Comparison of ENCODE assay signal across 9 cellular contexts in the genomic region with DNA sequence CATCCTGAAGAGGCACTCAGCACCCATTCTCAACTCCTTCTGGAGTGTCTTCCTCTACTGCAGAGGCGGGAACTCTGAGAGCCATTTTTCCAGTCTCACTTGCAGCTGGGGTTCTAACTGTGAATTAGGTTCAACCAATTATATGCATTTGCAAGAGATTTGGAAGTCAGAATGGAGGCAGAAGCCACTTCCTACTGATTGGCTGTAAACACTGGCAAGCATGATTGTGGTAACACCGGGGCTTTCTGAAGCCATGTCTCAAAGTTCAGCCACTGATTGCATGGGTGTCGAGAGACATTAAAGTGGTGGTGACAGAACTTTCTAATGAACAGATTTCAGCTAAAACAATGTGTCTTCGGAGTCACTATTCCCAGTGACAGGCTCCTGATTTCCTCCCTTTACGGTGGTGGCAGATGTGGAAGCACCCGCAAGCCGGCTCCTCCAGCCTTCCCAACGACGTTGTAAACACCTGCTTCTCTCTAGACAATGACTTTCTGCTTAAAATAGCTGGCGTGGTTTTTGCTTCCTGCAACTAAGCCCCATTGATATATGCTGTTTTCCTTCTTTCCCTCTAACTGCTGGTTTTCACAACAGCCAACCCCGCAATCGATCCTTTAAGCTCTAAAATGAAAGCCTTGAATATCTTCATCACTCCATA.
DNase-seq lines count a peak whose midpoint lies in the region; TF ChIP-seq lines count a peak whose summit lies in the region.
"Had no signal": no experiment of that assay in that cellular context is flagged by ENCODE, and none has a peak within 500 bp of the region (broad histone marks: within the 10 kb centered on the region; RNA-seq: fewer than 3 reads in every experiment).

No MANE protein-coding gene starts in this region.

- H3K4me2 ChIP-seq in MM.1S (ENCODE audit: low read depth, low read length): peak overlapping the region; percentile 95

- peaks cover 25% of the 10 kb centered on the region for H3K79me2 ChIP-seq in MM.1S (ENCODE audit: low read length)

- peak overlapping the region in 3 of 5 experiments; percentile 51 to 68 (median 52) for H3K27ac Mint-ChIP-seq in brain

- peak overlapping the region in 3 of 5 experiments; percentile 0 to 22 (median 4) for H3K4me3 Mint-ChIP-seq in brain

- H2AFZ ChIP-seq in MM.1S (ENCODE audit: low read length): no peak overlapping the region

- H3K27ac ChIP-seq in MM.1S (ENCODE audit: low read length) (peak overlapping the region; percentile 99), skin epidermis (peak overlapping the region in 13 of 21 experiments; percentile 13 to 82 (median 57))
- H3K27ac ChIP-seq: 22Rv1 had no signal

- H3F3A ChIP-seq in MM.1S (ENCODE audit: insufficient read depth, low read length): peaks cover 53% of the 10 kb centered on the region

- H3K27me3 Mint-ChIP-seq in brain: no peaks in the 10 kb centered on the region

- H3K9me2 ChIP-seq in MM.1S (replicated peaks; ENCODE audit: insufficient read depth, low read length): no peaks in the 10 kb centered on the region

- H3K9me3 Mint-ChIP-seq in brain: peaks cover 0 to 9% (median 0%) of the 10 kb centered on the region in 5 experiments

- peaks cover 11% of the 10 kb centered on the region for H3K36me3 Mint-ChIP-seq in brain

- peak; percentile 6 for DNase-seq in DMS 273 (lab: John Stamatoyannopoulos, UW; ENCODE audit: unreplicated experiment)
- DNase-seq in DMS 273 treated with DMSO at 0.1 percent for 48 hours (lab: John Stamatoyannopoulos, UW): no peak
- peak; percentile 74 for DNase-seq in MM.1S
- no peak for DNase-seq in HCEC 1CT
- DNase-seq in activated T-cell treated with anti-CD3 and anti-CD28 coated beads, Interleukin-2, amount 50 U/mL, for 1 hour: no peak
- no peak for DNase-seq in cortex of kidney (lab: John Stamatoyannopoulos, UW)

- peaks cover 57% of the 10 kb centered on the region for H3K4me1 Mint-ChIP-seq in brain

- no peaks in the 10 kb centered on the region for H3K9me3 ChIP-seq in MM.1S (replicated peaks; ENCODE audit: insufficient read depth, low read length)

- H3K4me1 ChIP-seq in MM.1S (ENCODE audit: low read length): peaks cover 80% of the 10 kb centered on the region

- TF ChIP-seq CTCF in MM.1S (IDR thresholded peaks at IDR 0.05; ENCODE audit: low read length) (no peak), brain (conservative IDR thresholded peaks at IDR 0.05) (no peak)

- H3K27me3 ChIP-seq in MM.1S (replicated peaks; ENCODE audit: insufficient read depth, low read length): no peaks in the 10 kb centered on the region

- H4K20me1 ChIP-seq in MM.1S (ENCODE audit: insufficient read depth, low read length): no peaks in the 10 kb centered on the region

- H3K4me3 ChIP-seq in MM.1S (ENCODE audit: low read length) (peak overlapping the region; percentile 50), skin epidermis (no peak overlapping the region)

- H3K36me3 ChIP-seq in MM.1S (replicated peaks; ENCODE audit: insufficient read depth, low read length): peaks cover 10% of the 10 kb centered on the region; the same call in 1 of the 2 replicates

- H3K9ac ChIP-seq in MM.1S (ENCODE audit: low read length): peak overlapping the region; percentile 88

Comparison
In these comparisons a context has a peak if more than half of its experiments do, and no peak if none do; other contexts are left out.
1. DNase-seq: peak in DMS 273 (single experiment) and MM.1S (single experiment); none in DMS 273 treated with DMSO at 0.1 percent for 48 hours (single experiment), HCEC 1CT (single experiment), activated T-cell treated with anti-CD3 and anti-CD28 coated beads, Interleukin-2, amount 50 U/mL, for 1 hour (single experiment) and cortex of kidney (single experiment).